17 cellular contexts compared by ENCODE assay signal in the genomic region with DNA sequence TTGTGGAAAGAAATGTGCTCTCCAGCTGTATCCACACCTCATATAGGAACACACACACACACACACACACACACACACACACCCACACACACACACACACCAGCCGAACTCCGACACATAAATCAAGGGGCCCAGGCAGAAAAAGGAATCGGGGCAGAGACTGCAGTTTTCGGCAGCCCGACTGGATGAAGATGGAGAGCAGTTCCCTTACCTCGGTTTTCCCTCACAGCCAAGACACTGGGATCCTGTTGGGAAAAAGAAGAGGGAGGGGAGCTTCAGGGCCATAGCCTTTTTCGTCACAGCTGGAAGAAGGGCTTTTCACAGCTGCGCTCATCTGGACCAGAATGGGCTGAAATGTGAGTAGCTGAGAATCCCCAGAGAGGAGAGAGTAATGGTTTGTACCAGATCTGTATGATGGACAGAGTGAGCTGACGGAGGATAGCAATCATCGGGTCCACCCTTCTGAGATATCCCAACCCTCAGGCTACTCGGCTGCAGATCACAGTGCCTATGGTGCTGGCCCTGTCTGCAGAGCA. TPM values are rescaled to one million over a fixed set of nuclear protein-coding genes. Genes with fewer than 3 reads are reported as not detected.
DNase-seq lines count a peak whose midpoint lies in the region; ATAC-seq and TF ChIP-seq lines count a peak whose summit lies in the region.
"Had no signal": no experiment of that assay in that cellular context is flagged by ENCODE, and none has a peak within 500 bp of the region (broad histone marks: within the 10 kb centered on the region; RNA-seq: fewer than 3 reads in every experiment).

No MANE protein-coding gene starts in this region.

- no peaks in the 10 kb centered on the region for H3K27me3 ChIP-seq in HUES48 (ENCODE audit: control insufficient read depth, insufficient read depth, low read length)
- no peaks in the 10 kb centered on the region for H3K27me3 ChIP-seq in endodermal cell (ENCODE audit: control insufficient read depth, insufficient read depth, low read length, poor library complexity, severe bottlenecking)
- H3K27me3 ChIP-seq in mesenchymal stem cell (ENCODE audit: control insufficient read depth in 1 of 2, insufficient read depth in 1 of 2, low read length in 2 of 2): peaks cover 11 to 24% of the 10 kb centered on the region in 2 experiments
- no peaks in the 10 kb centered on the region for H3K27me3 ChIP-seq in subcutaneous abdominal adipose tissue (ENCODE audit: control insufficient read depth in 5 of 5, insufficient read depth in 4 of 5, low read length in 5 of 5)
- H3K27me3 ChIP-seq: breast epithelium had no signal

- no peaks in the 10 kb centered on the region for H3K9me3 Mint-ChIP-seq in endodermal cell
- H3K9me3 Mint-ChIP-seq: activated CD4-positive, alpha-beta memory T cell treated with anti-CD3 and anti-CD28 coated beads, Interleukin-2, amount 10 ng/mL, durations not matched to agents 7 days and 5 days; CD14-positive monocyte had no signal

- no peak overlapping the region for H3K23ac ChIP-seq in mesenchymal stem cell (ENCODE audit: low read length in 2 of 2)

- in situ Hi-C loops in ACHN (cut with HindIII; ENCODE audit: low pct_ligation_motif_present, low pct_unique_long_range_greater_than_20kb, low sequenced_read_pairs): no loop called here

- H3K4me2 ChIP-seq in mesenchymal stem cell (ENCODE audit: low read length, poor library complexity, severe bottlenecking): no peak overlapping the region

- H4K8ac ChIP-seq in mesenchymal stem cell (ENCODE audit: low read length): no peak overlapping the region

- H3K36me3 Mint-ChIP-seq in endodermal cell (ENCODE audit: low read depth): peaks cover 48% of the 10 kb centered on the region

- DNase-seq in endodermal cell (no peak), mesenchymal stem cell (peak; percentile 7), cerebellum (ENCODE audit: low spot score) (no peak), NCI-H345 (lab: John Stamatoyannopoulos, UW) (no peak), ACHN (no peak)
- DNase-seq: activated CD4-positive, alpha-beta memory T cell treated with anti-CD3 and anti-CD28 coated beads, Interleukin-2, amount 10 ng/mL, durations not matched to agents 7 days and 5 days; activated gamma-delta T cell treated with Interleukin-2 at 50 U/mL for 16 hours; EL; NCI-H2081; occipital lobe had no signal

- no peak overlapping the region for H2BK15ac ChIP-seq in mesenchymal stem cell (ENCODE audit: low read depth, poor library complexity, severe bottlenecking)

- 78 to 89% methylated on average over 6 to 11 of the region's 11 CpGs for WGBS in endodermal cell (ENCODE audit: insufficient coverage in 1 of 2, insufficient read length in 1 of 2), 2 experiments
- WGBS in mesenchymal stem cell: 67% methylated on average over 11 of the region's 11 CpGs

- no peak overlapping the region for H3K4me3 Mint-ChIP-seq in endodermal cell
- H3K4me3 Mint-ChIP-seq: activated CD4-positive, alpha-beta memory T cell treated with anti-CD3 and anti-CD28 coated beads, Interleukin-2, amount 10 ng/mL, durations not matched to agents 7 days and 5 days; CD14-positive monocyte had no signal

- no peak for ATAC-seq in GM21447 (IDR thresholded peaks at IDR 0.05; ENCODE audit: unreplicated experiment)

- H2AK5ac ChIP-seq in mesenchymal stem cell (ENCODE audit: low read length, severe bottlenecking): no peak overlapping the region

- H2BK120ac ChIP-seq in mesenchymal stem cell (ENCODE audit: low read depth, low read length): no peak overlapping the region

- H3K9me3 ChIP-seq in HUES48 (ENCODE audit: control insufficient read depth, insufficient read depth, low read length) (no peaks in the 10 kb centered on the region), endodermal cell (ENCODE audit: control insufficient read depth, low read length) (no peaks in the 10 kb centered on the region), mesenchymal stem cell (ENCODE audit: control insufficient read depth, low read length) (no peaks in the 10 kb centered on the region), subcutaneous abdominal adipose tissue (ENCODE audit: control insufficient read depth in 5 of 5, low read length in 5 of 5) (no peaks in the 10 kb centered on the region)
- H3K9me3 ChIP-seq: breast epithelium had no signal

- H3K4me3 ChIP-seq in HUES48 (ENCODE audit: low read depth, low read length): no peak overlapping the region
- no peak overlapping the region for H3K4me3 ChIP-seq in endodermal cell (ENCODE audit: low read length)
- H3K4me3 ChIP-seq in mesenchymal stem cell (ENCODE audit: insufficient read depth in 1 of 2, low read depth in 1 of 2, low read length in 2 of 2): no peak overlapping the region
- no peak overlapping the region for H3K4me3 ChIP-seq in subcutaneous abdominal adipose tissue (ENCODE audit: low read depth in 1 of 5, low read length in 5 of 5)
- H3K4me3 ChIP-seq: breast epithelium, lung had no signal

- peaks cover under 1% of the 10 kb centered on the region for H3K4me1 Mint-ChIP-seq in endodermal cell

- H3K36me3 ChIP-seq in HUES48 (ENCODE audit: control insufficient read depth, insufficient read depth, low read length) (peaks cover 23% of the 10 kb centered on the region; the same call in 1 of the 2 replicates), endodermal cell (ENCODE audit: control insufficient read depth, insufficient read depth, low read length) (peaks cover 16% of the 10 kb centered on the region), mesenchymal stem cell (ENCODE audit: control insufficient read depth in 1 of 2, insufficient read depth in 2 of 2, low read depth in 1 of 2, low read length in 2 of 2) (peaks cover 0 to 27% of the 10 kb centered on the region in 2 experiments), subcutaneous abdominal adipose tissue (ENCODE audit: control insufficient read depth in 5 of 5, insufficient read depth in 5 of 5, low read length in 5 of 5) (peaks cover 3 to 80% (median 62%) of the 10 kb centered on the region in 5 donors)
- H3K36me3 ChIP-seq: breast epithelium had no signal

- no peak overlapping the region for H3K9ac ChIP-seq in HUES48 (ENCODE audit: low read depth, low read length)
- H3K9ac ChIP-seq in endodermal cell (ENCODE audit: extremely low read depth, low read length, poor library complexity, severe bottlenecking): no peak overlapping the region
- no peak overlapping the region for H3K9ac ChIP-seq in mesenchymal stem cell (ENCODE audit: low read length)
- peak overlapping the region in 1 of 5 donors; percentile 20 for H3K9ac ChIP-seq in subcutaneous abdominal adipose tissue (ENCODE audit: low read length in 5 of 5)

- no peak overlapping the region for H3K18ac ChIP-seq in mesenchymal stem cell (ENCODE audit: low read depth in 1 of 2, low read length in 2 of 2)

- H3K4ac ChIP-seq in mesenchymal stem cell (ENCODE audit: low read depth in 1 of 2, low read length in 2 of 2): no peak overlapping the region

- H3K27me3 Mint-ChIP-seq in endodermal cell (ENCODE audit: insufficient read depth): no peaks in the 10 kb centered on the region
- H3K27me3 Mint-ChIP-seq: activated CD4-positive, alpha-beta memory T cell treated with anti-CD3 and anti-CD28 coated beads, Interleukin-2, amount 10 ng/mL, durations not matched to agents 7 days and 5 days had no signal

- no peak overlapping the region for H2BK12ac ChIP-seq in mesenchymal stem cell (ENCODE audit: low read length in 2 of 2)

- peaks cover 37% of the 10 kb centered on the region for H3K4me1 ChIP-seq in HUES48 (ENCODE audit: control insufficient read depth, insufficient read depth, low read length)
- H3K4me1 ChIP-seq in endodermal cell (ENCODE audit: control insufficient read depth, insufficient read depth, low read length): no peaks in the 10 kb centered on the region
- H3K4me1 ChIP-seq in mesenchymal stem cell (ENCODE audit: control insufficient read depth, insufficient read depth, low read depth, low read length): no peaks in the 10 kb centered on the region
- H3K4me1 ChIP-seq in subcutaneous abdominal adipose tissue (ENCODE audit: control insufficient read depth in 5 of 5, insufficient read depth in 5 of 5, low read length in 5 of 5): peaks cover 3 to 76% (median 21%) of the 10 kb centered on the region in 5 donors
- H3K4me1 ChIP-seq: breast epithelium had no signal

- no peak overlapping the region for H2AFZ ChIP-seq in mesenchymal stem cell (ENCODE audit: low read depth, low read length)

- H3K27ac Mint-ChIP-seq in endodermal cell: no peak overlapping the region
- H3K27ac Mint-ChIP-seq: activated CD4-positive, alpha-beta memory T cell treated with anti-CD3 and anti-CD28 coated beads, Interleukin-2, amount 10 ng/mL, durations not matched to agents 7 days and 5 days; CD14-positive monocyte had no signal

- no peak overlapping the region for H4K91ac ChIP-seq in mesenchymal stem cell (ENCODE audit: low read length)

- no peak for TF ChIP-seq CTCF in endodermal cell (conservative IDR thresholded peaks at IDR 0.05)

- no peak overlapping the region for H3K14ac ChIP-seq in mesenchymal stem cell (ENCODE audit: low read length in 2 of 2)

- peak overlapping the region; percentile 7 for H3K27ac ChIP-seq in HUES48 (ENCODE audit: low read depth, low read length)
- H3K27ac ChIP-seq in endodermal cell (ENCODE audit: low read depth, low read length): peak overlapping the region; percentile 98
- no peak overlapping the region for H3K27ac ChIP-seq in mesenchymal stem cell (ENCODE audit: low read length, poor library complexity, severe bottlenecking)
- H3K27ac ChIP-seq in subcutaneous abdominal adipose tissue (ENCODE audit: low read depth, low read length): peak overlapping the region; percentile 16
- H3K27ac ChIP-seq: HL-60 had no signal

- H2BK5ac ChIP-seq in mesenchymal stem cell (ENCODE audit: low read depth, low read length, poor library complexity, severe bottlenecking): no peak overlapping the region

- no peaks in the 10 kb centered on the region for H3K79me1 ChIP-seq in mesenchymal stem cell (replicated peaks; ENCODE audit: low read length, poor library complexity, severe bottlenecking)

RNA-seq across cellular contexts. Expression of gene PIK3C2B, which starts 37.7 kb away (rescaled TPM):
- total RNA-seq in endodermal cell (10 to 100 TPM; 21.3 to 23.9 TPM), cerebellum (32.3 TPM)
- 34.1 TPM for polyA plus RNA-seq in endodermal cell (2013, experiment 1 of 2)
- polyA plus RNA-seq in endodermal cell (2013, experiment 2 of 2): 30.8 TPM
- 3.7 TPM for polyA plus RNA-seq in mesenchymal stem cell (2013, experiment 1 of 2)
- 3.8 TPM for polyA plus RNA-seq in mesenchymal stem cell (2013, experiment 2 of 2)

RNA-seq across cellular contexts. Expression of gene PPP1R15B, which starts 45.3 kb away (rescaled TPM):
- total RNA-seq in endodermal cell (10 to 100 TPM; 44.8 to 79.2 TPM), cerebellum (29.7 TPM)
- 34.4 TPM for polyA plus RNA-seq in endodermal cell (2013, experiment 1 of 2)
- 30.5 TPM for polyA plus RNA-seq in endodermal cell (2013, experiment 2 of 2)
- 19.9 TPM for polyA plus RNA-seq in mesenchymal stem cell (2013, experiment 1 of 2)
- polyA plus RNA-seq in mesenchymal stem cell (2013, experiment 2 of 2): 19.0 TPM

RNA-seq across cellular contexts. Expression of gene MDM4, which starts 59.3 kb away (rescaled TPM):
- total RNA-seq in endodermal cell (100 to 1,000 TPM in 1 of 2 donors, 10 to 100 TPM in 1; 65.5 to 161 TPM), cerebellum (116 TPM)
- 21.0 TPM for polyA plus RNA-seq in endodermal cell (2013, experiment 1 of 2)
- polyA plus RNA-seq in endodermal cell (2013, experiment 2 of 2): 23.6 TPM
- polyA plus RNA-seq in mesenchymal stem cell (2013, experiment 1 of 2): 10.6 TPM
- 9.5 TPM for polyA plus RNA-seq in mesenchymal stem cell (2013, experiment 2 of 2)
